Comparison of ENCODE assay signal across 23 cellular contexts in the genomic region with DNA sequence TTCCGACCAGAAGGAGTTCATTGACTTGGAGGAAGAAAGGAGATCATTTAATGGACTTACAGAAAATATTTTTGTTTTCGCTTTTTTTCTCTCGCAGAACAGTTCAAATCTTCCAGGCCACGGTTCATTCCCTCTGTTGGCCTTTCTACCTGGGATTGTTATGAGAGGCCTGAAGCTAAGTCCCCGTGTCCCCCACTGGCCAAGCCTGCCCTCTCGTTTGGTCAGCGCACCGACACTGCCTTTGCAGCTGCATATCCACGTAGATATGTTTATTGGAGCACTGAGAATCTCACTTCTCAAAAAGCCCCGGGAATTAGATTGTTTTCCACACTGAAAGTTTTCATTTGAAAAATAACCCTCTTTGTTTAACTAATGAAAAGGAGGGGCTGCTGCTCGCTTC.
DNase-seq lines count a peak whose midpoint lies in the region; ATAC-seq and TF ChIP-seq lines count a peak whose summit lies in the region.
"Had no signal": no experiment of that assay in that cellular context is flagged by ENCODE, and none has a peak within 500 bp of the region (broad histone marks: within the 10 kb centered on the region; RNA-seq: fewer than 3 reads in every experiment).

No MANE protein-coding gene starts in this region.

- H3K4me1 Mint-ChIP-seq in nephron: peaks cover 49% of the 10 kb centered on the region
- H3K4me1 Mint-ChIP-seq: B cell; stimulated activated effector memory CD8-positive, alpha-beta T cell treated with anti-CD3 and anti-CD28 coated beads, Interleukin-12 subunit alpha, Interleukin-12 subunit beta, amount 100 ng/mL, for 72 hours had no signal

- H3K4me3 ChIP-seq in heart left ventricle (peak overlapping the region in 1 of 12 donors; percentile 19), right cardiac atrium (ENCODE audit: low read length) (no peak overlapping the region), coronary artery (peak overlapping the region; percentile 27), thyroid gland (replicated peaks in 1 of 3) (peak overlapping the region in 1 of 3 donors; percentile 16), tibial artery (no peak overlapping the region), BE2C (ENCODE audit: low read depth, low read length) (no peak overlapping the region)
- H3K4me3 ChIP-seq: gastrocnemius medialis had no signal

- H3K27ac ChIP-seq in heart left ventricle (peak overlapping the region in 8 of 12 donors; percentile 33 to 74 (median 54)), right cardiac atrium (ENCODE audit: low read length) (no peak overlapping the region), coronary artery (peak overlapping the region in 1 of 2 donors; percentile 23), thyroid gland (peak overlapping the region; percentile 69 to 98 (median 73)), tibial artery (no peak overlapping the region)
- H3K27ac ChIP-seq: gastrocnemius medialis had no signal

- TF ChIP-seq CTCF in heart left ventricle (IDR thresholded peaks at IDR 0.05) (no peak), coronary artery (IDR thresholded peaks at IDR 0.05) (no peak), nephron (IDR thresholded peaks at IDR 0.05; ENCODE audit: unreplicated experiment in 3 of 3) (no peak), thyroid gland (IDR thresholded peaks at IDR 0.05) (peak in 2 of 6 experiments; percentile 19), tibial artery (IDR thresholded peaks at IDR 0.05) (no peak), BE2C (IDR thresholded peaks at IDR 0.05; ENCODE audit: low read depth, low read length) (no peak)

- DNase-seq in heart left ventricle (no peak), right cardiac atrium (no peak), coronary artery (ENCODE audit: low spot score) (no peak), thyroid gland (peak; percentile 88 to 91), tibial artery (no peak), BE2C (no peak)
- DNase-seq: activated naive CD4-positive, alpha-beta T cell; activated T-cell treated with anti-CD3 and anti-CD28 coated beads, Interleukin-2, amount 50 U/mL, for 72 hours; CD8-positive, alpha-beta T cell; gastrocnemius medialis; hypothalamus; mesendoderm; MM.1S; NCI-H1417; NCI-H2029; NCI-H526; OCI-M1; substantia nigra had no signal

- H3K9me3 ChIP-seq in heart left ventricle: peaks cover 0 to 5% (median 0%) of the 10 kb centered on the region in 12 donors
- H3K9me3 ChIP-seq in right cardiac atrium (ENCODE audit: control insufficient read depth, low read length): no peaks in the 10 kb centered on the region
- H3K9me3 ChIP-seq in thyroid gland: no peaks in the 10 kb centered on the region
- H3K9me3 ChIP-seq in tibial artery: no peaks in the 10 kb centered on the region
- H3K9me3 ChIP-seq in BE2C: no peaks in the 10 kb centered on the region
- H3K9me3 ChIP-seq: gastrocnemius medialis had no signal

- intact Hi-C loops in heart left ventricle (cut with DNase I): no loop called here
- intact Hi-C loops in right cardiac atrium (cut with DNase I): loop anchor here in 1 of 4 donors (2.0 kb wide), 1 partner anchor 18 kb away; no protein-coding TSS in a partner anchor
- intact Hi-C loops in thyroid gland (cut with DNase I): no loop called here
- intact Hi-C loops in tibial artery (cut with DNase I; ENCODE audit: low total_unique reads): no loop called here

- TF ChIP-seq POLR2A in heart left ventricle (IDR thresholded peaks at IDR 0.05) (no peak), thyroid gland (IDR thresholded peaks at IDR 0.05) (peak in 1 of 2 donors; percentile 27)

- H3K27me3 ChIP-seq in heart left ventricle (no peaks in the 10 kb centered on the region), right cardiac atrium (ENCODE audit: control insufficient read depth, insufficient read depth) (no peaks in the 10 kb centered on the region), thyroid gland (no peaks in the 10 kb centered on the region), tibial artery (no peaks in the 10 kb centered on the region), BE2C (no peaks in the 10 kb centered on the region)
- H3K27me3 ChIP-seq: gastrocnemius medialis had no signal

- no peak for ATAC-seq in heart left ventricle
- ATAC-seq in right cardiac atrium: no peak
- ATAC-seq in GM18502 (IDR thresholded peaks at IDR 0.05; ENCODE audit: poor library complexity, unreplicated experiment): no peak
- ATAC-seq: activated T-cell treated with anti-CD3 and anti-CD28 coated beads, Interleukin-2, amount 50 U/mL, for 72 hours; CD8-positive, alpha-beta T cell; stimulated activated effector memory CD8-positive, alpha-beta T cell treated with anti-CD3 and anti-CD28 coated beads, Interleukin-12 subunit alpha, Interleukin-12 subunit beta, amount 100 ng/mL, for 72 hours had no signal

- H3K4me3 Mint-ChIP-seq in nephron: no peak overlapping the region
- H3K4me3 Mint-ChIP-seq: activated T-cell treated with anti-CD3 and anti-CD28 coated beads, Interleukin-2, amount 50 U/mL, for 72 hours; B cell; CD8-positive, alpha-beta T cell; stimulated activated effector memory CD8-positive, alpha-beta T cell treated with anti-CD3 and anti-CD28 coated beads, Interleukin-12 subunit alpha, Interleukin-12 subunit beta, amount 100 ng/mL, for 72 hours; T-helper 1 cell treated with Interleukin-12 subunit alpha and Interleukin-12 subunit beta and Interleukin-4 antibody, amounts not matched to agents 30 μg/mL and 1 μg/mL, for 36 hours had no signal

- 62 to 74% (median 71%) methylated on average over 11 of the region's 11 CpGs for WGBS in heart left ventricle, 4 donors
- 51% methylated on average over 11 of the region's 11 CpGs for WGBS in right cardiac atrium
- 16 to 23% methylated on average over 11 of the region's 11 CpGs for WGBS in thyroid gland, 2 donors

- peaks cover 4% of the 10 kb centered on the region for H3K9me3 Mint-ChIP-seq in nephron
- H3K9me3 Mint-ChIP-seq: CD8-positive, alpha-beta T cell had no signal

- peaks cover 4% of the 10 kb centered on the region for H3K36me3 Mint-ChIP-seq in nephron (ENCODE audit: low read depth)
- H3K36me3 Mint-ChIP-seq: CD8-positive, alpha-beta T cell; stimulated activated effector memory CD8-positive, alpha-beta T cell treated with anti-CD3 and anti-CD28 coated beads, Interleukin-12 subunit alpha, Interleukin-12 subunit beta, amount 100 ng/mL, for 72 hours had no signal

- peaks cover 3% of the 10 kb centered on the region for H3K27me3 Mint-ChIP-seq in nephron (ENCODE audit: low read depth)
- H3K27me3 Mint-ChIP-seq: B cell had no signal

- H3K4me1 ChIP-seq in heart left ventricle (peaks cover 0 to 28% (median 6%) of the 10 kb centered on the region in 12 donors), right cardiac atrium (ENCODE audit: control insufficient read depth, insufficient read depth, low read length) (peaks cover 3% of the 10 kb centered on the region), thyroid gland (peaks cover 20 to 32% of the 10 kb centered on the region in 2 donors), tibial artery (peaks cover 0 to 27% (median 19%) of the 10 kb centered on the region in 4 donors), BE2C (no peaks in the 10 kb centered on the region)
- H3K4me1 ChIP-seq: gastrocnemius medialis had no signal

- peak overlapping the region; percentile 86 to 99 (median 99) for H3K27ac Mint-ChIP-seq in nephron
- H3K27ac Mint-ChIP-seq: activated T-cell treated with anti-CD3 and anti-CD28 coated beads, Interleukin-2, amount 50 U/mL, for 72 hours; B cell; CD8-positive, alpha-beta T cell; stimulated activated effector memory CD8-positive, alpha-beta T cell treated with anti-CD3 and anti-CD28 coated beads, Interleukin-12 subunit alpha, Interleukin-12 subunit beta, amount 100 ng/mL, for 72 hours; T-helper 1 cell treated with Interleukin-12 subunit alpha and Interleukin-12 subunit beta and Interleukin-4 antibody, amounts not matched to agents 30 μg/mL and 1 μg/mL, for 36 hours had no signal

- no peaks in the 10 kb centered on the region for H3K36me3 ChIP-seq in heart left ventricle
- H3K36me3 ChIP-seq in thyroid gland: no peaks in the 10 kb centered on the region
- H3K36me3 ChIP-seq in tibial artery: no peaks in the 10 kb centered on the region
- H3K36me3 ChIP-seq in BE2C: no peaks in the 10 kb centered on the region
- H3K36me3 ChIP-seq: gastrocnemius medialis had no signal

Comparison
In these comparisons a context has a peak if more than half of its experiments do, and no peak if none do; other contexts are left out.
1. H3K27ac ChIP-seq: peak in heart left ventricle (8 of 12) and thyroid gland (3 of 3); none in right cardiac atrium (single experiment) and tibial artery (0 of 2).
2. DNase-seq: peak in thyroid gland (2 of 2); none in heart left ventricle (0 of 5), right cardiac atrium (0 of 3), coronary artery (single experiment), tibial artery (0 of 2) and BE2C (single experiment).